19 cellular contexts compared by ENCODE assay signal in genomic region chr18:10320848-10321247, GRCh38.
DNase-seq lines count a peak whose midpoint lies in the region; TF ChIP-seq lines count a peak whose summit lies in the region.
"Had no signal": no experiment of that assay in that cellular context is flagged by ENCODE, and none has a peak within 500 bp of the region (broad histone marks: within the 10 kb centered on the region; RNA-seq: fewer than 3 reads in every experiment).

No MANE protein-coding gene starts in this region.

- intact Hi-C loops in sigmoid colon (cut with DNase I) = no loop called here
- intact Hi-C loops in lower leg skin (cut with DNase I; ENCODE audit: low total_unique reads) = no loop called here

- H3K4me3 ChIP-seq in ACC112 (ENCODE audit: low read depth, low read length) = no peak overlapping the region
- no peak overlapping the region for H3K4me3 ChIP-seq in brain microvascular endothelial cell (ENCODE audit: low read depth, low read length)
- H3K4me3 ChIP-seq in sigmoid colon = no peak overlapping the region
- no peak overlapping the region for H3K4me3 ChIP-seq in lower leg skin (ENCODE audit: low read depth, poor library complexity, severe bottlenecking)
- H3K4me3 ChIP-seq: A549, body of pancreas, thyroid gland had no signal

- peaks cover 4% of the 10 kb centered on the region for H3K4me1 ChIP-seq in ACC112 (ENCODE audit: control insufficient read depth, insufficient read depth, low read length, unreplicated experiment)
- no peaks in the 10 kb centered on the region for H3K4me1 ChIP-seq in sigmoid colon
- H3K4me1 ChIP-seq: A549, body of pancreas, thyroid gland had no signal

- TF ChIP-seq EP300 in sigmoid colon (IDR thresholded peaks at IDR 0.05) = no peak

- WGBS in sigmoid colon, 2 donors = 88 to 93% methylated on average over 8 of the region's 8 CpGs
- WGBS in lower leg skin, 2 donors = 71% methylated on average over 8 of the region's 8 CpGs

- TF ChIP-seq POLR2A in sigmoid colon (IDR thresholded peaks at IDR 0.05) (no peak), lower leg skin (IDR thresholded peaks at IDR 0.05) (no peak)

- TF ChIP-seq CTCF in brain microvascular endothelial cell (IDR thresholded peaks at IDR 0.05; ENCODE audit: low read depth, low read length, missing control alignments) (no peak), sigmoid colon (IDR thresholded peaks at IDR 0.05) (no peak), lower leg skin (IDR thresholded peaks at IDR 0.05) (no peak)

- H3K27me3 ChIP-seq in ACC112 (ENCODE audit: insufficient read depth, low read length) (peaks cover 6% of the 10 kb centered on the region; the same call in 1 of the 2 replicates), brain microvascular endothelial cell (replicated peaks) (no peaks in the 10 kb centered on the region), sigmoid colon (no peaks in the 10 kb centered on the region)
- H3K27me3 ChIP-seq: body of pancreas, thyroid gland had no signal

- H3K36me3 ChIP-seq in ACC112 (ENCODE audit: insufficient read depth, low read length) = no peaks in the 10 kb centered on the region
- H3K36me3 ChIP-seq in brain microvascular endothelial cell (replicated peaks) = no peaks in the 10 kb centered on the region
- H3K36me3 ChIP-seq in sigmoid colon = no peaks in the 10 kb centered on the region
- H3K36me3 ChIP-seq: thyroid gland had no signal

- in situ Hi-C loops in brain microvascular endothelial cell (cut with HindIII; ENCODE audit: low pct_ligation_motif_present, low sequenced_read_pairs) = no loop called here

- no peak overlapping the region for H3K27ac ChIP-seq in ACC112 (ENCODE audit: low read depth, low read length)
- H3K27ac ChIP-seq in brain microvascular endothelial cell = no peak overlapping the region
- no peak overlapping the region for H3K27ac ChIP-seq in sigmoid colon
- H3K27ac ChIP-seq: A549, body of pancreas, thyroid gland had no signal

- H3K9me3 ChIP-seq in sigmoid colon = no peaks in the 10 kb centered on the region
- H3K9me3 ChIP-seq: A549, body of pancreas, thyroid gland had no signal

- DNase-seq in ELR (ENCODE audit: low read depth) (peak; percentile 6), brain microvascular endothelial cell (peak; percentile 32), iris pigment epithelial cell (ENCODE audit: low read depth) (peak; percentile 3), sigmoid colon (no peak), lower leg skin (ENCODE audit: low spot score in 2 of 2) (no peak)
- no peak for DNase-seq in activated naive CD4-positive, alpha-beta T cell treated with Interleukin-2 at 50 U/mL for 16 hours
- no peak for DNase-seq in activated naive CD4-positive, alpha-beta T cell (lab: John Stamatoyannopoulos, UW)
- DNase-seq: activated CD4-positive, alpha-beta T cell treated with anti-CD3 and anti-CD28 coated beads, Interleukin-2, amount 50 U/mL, for 1 hour; activated naive CD4-positive, alpha-beta T cell treated with anti-CD3 and anti-CD28 coated beads for 36 hours; H7; mesenchymal stem cell; NCI-H1930; nephron progenitor cell; RPMI8226; stimulated activated naive B cell treated with anti-CD40 and anti-IgM and Interleukin-4, amounts not matched to agents 10 μg/mL and 1 μg/mL and 100 μg/mL, for 72 hours; thyroid gland had no signal

- no peaks in the 10 kb centered on the region for H3K79me2 ChIP-seq in ACC112 (ENCODE audit: control insufficient read depth, insufficient read depth, low read length, unreplicated experiment)

- H2AFZ ChIP-seq in ACC112 (ENCODE audit: low read length, unreplicated experiment) = peak overlapping the region; percentile 60

Comparison
In these comparisons a context has a peak if more than half of its experiments do, and no peak if none do; other contexts are left out.
1. DNase-seq: peak in ELR (single experiment), brain microvascular endothelial cell (single experiment) and iris pigment epithelial cell (single experiment); none in sigmoid colon (single experiment), activated naive CD4-positive, alpha-beta T cell treated with Interleukin-2 at 50 U/mL for 16 hours (single experiment), activated naive CD4-positive, alpha-beta T cell (0 of 4) and lower leg skin (0 of 2).